Comparison of ENCODE assay signal across 12 cellular contexts in the genomic region with DNA sequence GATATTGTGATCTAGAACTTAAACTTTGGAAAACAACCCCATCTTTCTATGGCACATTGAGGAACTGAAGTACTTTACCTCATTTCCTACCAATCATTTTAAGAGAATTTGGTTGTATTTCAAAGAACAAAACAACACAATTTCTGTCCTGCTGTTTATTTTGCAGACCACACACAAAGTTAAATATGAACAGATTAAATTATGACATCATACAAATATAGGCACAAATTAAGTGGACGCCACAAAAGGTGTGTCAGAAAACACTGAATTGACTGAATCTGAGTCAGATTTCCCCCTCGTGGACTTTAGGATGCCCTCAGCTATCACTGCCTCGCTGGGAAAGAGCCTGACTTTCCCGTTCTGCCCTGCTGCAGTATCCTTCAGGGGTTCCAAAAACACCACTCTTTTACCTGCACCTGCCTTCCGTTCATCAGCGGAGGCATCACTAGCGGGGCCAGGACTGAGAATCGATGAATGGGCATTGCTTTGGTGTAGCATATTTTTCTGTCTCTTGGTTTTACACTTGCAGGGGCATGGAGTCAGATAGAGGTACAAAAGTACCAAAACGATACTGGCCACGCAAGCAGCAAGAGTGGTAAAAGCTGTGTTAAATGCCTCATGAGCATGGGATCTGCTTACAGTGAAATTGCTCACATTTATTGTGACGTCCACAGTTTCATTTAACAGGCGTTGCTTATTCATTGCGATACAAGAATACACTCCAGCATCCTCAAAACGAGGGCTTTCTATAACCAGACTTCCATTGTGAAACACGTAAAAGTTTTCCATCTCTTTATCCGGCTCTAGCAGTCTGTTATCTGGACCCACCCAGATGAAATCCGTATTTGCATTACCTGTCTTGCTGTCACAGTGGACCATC. TPM values are rescaled to one million over a fixed set of nuclear protein-coding genes. Genes with fewer than 3 reads are reported as not detected.
A peak's percentile ranks its signal among the peaks of the same experiment; 100 is the strongest.
DNase-seq lines count a peak whose midpoint lies in the region; ATAC-seq and TF ChIP-seq lines count a peak whose summit lies in the region.
"Had no signal": no experiment of that assay in that cellular context is flagged by ENCODE, and none has a peak within 500 bp of the region (broad histone marks: within the 10 kb centered on the region; RNA-seq: fewer than 3 reads in every experiment).

No MANE protein-coding gene starts in this region.

- CTCF ChIA-PET in activated naive CD4-positive, alpha-beta T cell treated with anti-CD3 and anti-CD28 coated beads, Interleukin-2, amount 10 ng/mL, durations not matched to agents 7 days and 5 days (lab: Charles Lee) = interaction anchor here (1.4 to 4.7 kb wide), 6 partner anchors 7 to 559 kb away, joined by 4 to 35 read pairs (median 11); no protein-coding TSS in a partner anchor

- H3K4me3 Mint-ChIP-seq in activated naive CD4-positive, alpha-beta T cell treated with anti-CD3 and anti-CD28 coated beads, Interleukin-2, amount 10 ng/mL, durations not matched to agents 7 days and 5 days = peak overlapping the region; percentile 94
- H3K4me3 Mint-ChIP-seq in mesothelial cell of epicardium = peak overlapping the region; percentile 20

- H3K27ac Mint-ChIP-seq in activated naive CD4-positive, alpha-beta T cell treated with anti-CD3 and anti-CD28 coated beads, Interleukin-2, amount 10 ng/mL, durations not matched to agents 7 days and 5 days = no peak overlapping the region
- peak overlapping the region in 1 of 2 donors; percentile 98 for H3K27ac Mint-ChIP-seq in activated naive CD4-positive, alpha-beta T cell treated with anti-CD3 and anti-CD28 coated beads, Interleukin-2, amount 50 U/mL, for 72 hours
- no peak overlapping the region for H3K27ac Mint-ChIP-seq in mesothelial cell of epicardium

- H3K36me3 ChIP-seq in ascending aorta = no peaks in the 10 kb centered on the region
- H3K36me3 ChIP-seq in uterus = no peaks in the 10 kb centered on the region
- no peaks in the 10 kb centered on the region for H3K36me3 ChIP-seq in left lung
- H3K36me3 ChIP-seq: adrenal gland had no signal

- H3K36me3 Mint-ChIP-seq in activated naive CD4-positive, alpha-beta T cell treated with anti-CD3 and anti-CD28 coated beads, Interleukin-2, amount 10 ng/mL, durations not matched to agents 7 days and 5 days = peaks cover 17% of the 10 kb centered on the region
- peaks cover 33 to 43% of the 10 kb centered on the region in 2 donors for H3K36me3 Mint-ChIP-seq in activated naive CD4-positive, alpha-beta T cell treated with anti-CD3 and anti-CD28 coated beads, Interleukin-2, amount 50 U/mL, for 72 hours
- H3K36me3 Mint-ChIP-seq in mesothelial cell of epicardium = no peaks in the 10 kb centered on the region

- in situ Hi-C loops in GM13977 (cut with MboI; ENCODE audit: low pct_unique_long_range_greater_than_20kb, low sequenced_read_pairs, unreplicated experiment) = no loop called here

- H3K27me3 ChIP-seq in ascending aorta (no peaks in the 10 kb centered on the region), uterus (no peaks in the 10 kb centered on the region), left lung (peaks cover 0 to 23% of the 10 kb centered on the region in 2 donors)
- H3K27me3 ChIP-seq: adrenal gland had no signal

- H3K4me3 ChIP-seq in ascending aorta = peak overlapping the region; percentile 78 to 81
- H3K4me3 ChIP-seq in uterus = peak overlapping the region; percentile 56 to 77
- peak overlapping the region in 1 of 2 donors; percentile 2 for H3K4me3 ChIP-seq in left lung
- H3K4me3 ChIP-seq: lung had no signal

- no peak for DNase-seq in activated naive CD4-positive, alpha-beta T cell treated with anti-CD3 and anti-CD28 coated beads, Interleukin-2, amount 10 ng/mL, durations not matched to agents 7 days and 5 days
- no peak for DNase-seq in activated naive CD4-positive, alpha-beta T cell treated with anti-CD3 and anti-CD28 coated beads, Interleukin-2, amount 50 U/mL, for 72 hours (ENCODE audit: low spot score in 2 of 2)
- DNase-seq in ascending aorta (ENCODE audit: low spot score in 2 of 2) = no peak
- no peak for DNase-seq in mesothelial cell of epicardium (ENCODE audit: low spot score in 2 of 2, unreplicated experiment in 2 of 2)
- DNase-seq in uterus = no peak
- DNase-seq in DMS53 treated with DMSO at 0.1 percent for 48 hours (lab: John Stamatoyannopoulos, UW; ENCODE audit: unreplicated experiment) = no peak
- no peak for DNase-seq in GM13977 (ENCODE audit: low spot score)
- no peak for DNase-seq in left lung
- DNase-seq: adrenal gland; NCI-H524 treated with DMSO at 0.1 percent for 48 hours; stimulated activated naive CD4-positive, alpha-beta T cell had no signal

- H3K9me3 ChIP-seq in ascending aorta = no peaks in the 10 kb centered on the region
- H3K9me3 ChIP-seq in uterus = no peaks in the 10 kb centered on the region
- no peaks in the 10 kb centered on the region for H3K9me3 ChIP-seq in left lung
- H3K9me3 ChIP-seq: adrenal gland had no signal

- peaks cover 8% of the 10 kb centered on the region for H3K27me3 Mint-ChIP-seq in activated naive CD4-positive, alpha-beta T cell treated with anti-CD3 and anti-CD28 coated beads, Interleukin-2, amount 10 ng/mL, durations not matched to agents 7 days and 5 days
- peaks cover 48% of the 10 kb centered on the region for H3K27me3 Mint-ChIP-seq in mesothelial cell of epicardium (ENCODE audit: low read depth)

- no peak for TF ChIP-seq POLR2A in uterus (IDR thresholded peaks at IDR 0.05)

- H3K4me1 ChIP-seq in ascending aorta (peaks cover 0 to 7% of the 10 kb centered on the region in 2 donors), uterus (peaks cover 0 to 7% of the 10 kb centered on the region in 2 donors), left lung (peaks cover 8 to 40% of the 10 kb centered on the region in 2 donors)

- H3K9me3 Mint-ChIP-seq in activated naive CD4-positive, alpha-beta T cell treated with anti-CD3 and anti-CD28 coated beads, Interleukin-2, amount 10 ng/mL, durations not matched to agents 7 days and 5 days = no peaks in the 10 kb centered on the region
- H3K9me3 Mint-ChIP-seq in activated naive CD4-positive, alpha-beta T cell treated with anti-CD3 and anti-CD28 coated beads, Interleukin-2, amount 50 U/mL, for 72 hours = no peaks in the 10 kb centered on the region
- H3K9me3 Mint-ChIP-seq in mesothelial cell of epicardium = no peaks in the 10 kb centered on the region

- H3K4me1 Mint-ChIP-seq in activated naive CD4-positive, alpha-beta T cell treated with anti-CD3 and anti-CD28 coated beads, Interleukin-2, amount 10 ng/mL, durations not matched to agents 7 days and 5 days = peaks cover 50% of the 10 kb centered on the region
- peaks cover 19% of the 10 kb centered on the region for H3K4me1 Mint-ChIP-seq in mesothelial cell of epicardium

- TF ChIP-seq CTCF in ascending aorta (IDR thresholded peaks at IDR 0.05) = no peak
- no peak for TF ChIP-seq CTCF in mesothelial cell of epicardium (IDR thresholded peaks at IDR 0.05; ENCODE audit: unreplicated experiment)
- TF ChIP-seq CTCF in uterus (IDR thresholded peaks at IDR 0.05) = no peak
- no peak for TF ChIP-seq CTCF in GM13977 (IDR thresholded peaks at IDR 0.05; ENCODE audit: extremely low read depth, insufficient read depth, missing control alignments)
- TF ChIP-seq CTCF in left lung (IDR thresholded peaks at IDR 0.05) = no peak

- intact Hi-C loops in ascending aorta (cut with DNase I) (loop anchor here (2.0 to 5.0 kb wide), 2 partner anchors 39 to 80 kb away; no protein-coding TSS in a partner anchor), uterus (cut with DNase I; ENCODE audit: low total_unique reads) (no loop called here), left lung (cut with DNase I) (no loop called here)

- peak overlapping the region; percentile 96 to 99 for H3K27ac ChIP-seq in ascending aorta
- H3K27ac ChIP-seq in uterus = no peak overlapping the region
- no peak overlapping the region for H3K27ac ChIP-seq in left lung
- H3K27ac ChIP-seq: adrenal gland had no signal

- no peak for ATAC-seq in activated naive CD4-positive, alpha-beta T cell treated with anti-CD3 and anti-CD28 coated beads, Interleukin-2, amount 50 U/mL, for 72 hours
- no peak for ATAC-seq in left lung

RNA-seq across cellular contexts. Expression of gene PCED1B, which starts 2.0 kb away (rescaled TPM):
- 100 to 1,000 TPM in 1 of 2 donors, 10 to 100 TPM in 1; 92.5 to 149 TPM for total RNA-seq in activated naive CD4-positive, alpha-beta T cell treated with anti-CD3 and anti-CD28 coated beads, Interleukin-2, amount 50 U/mL, for 72 hours
- total RNA-seq in ascending aorta = 1.5 TPM
- 2.8 to 4.8 TPM (median 3.1 TPM) in 3 replicates for total RNA-seq in mesothelial cell of epicardium
- total RNA-seq in uterus = 10 to 100 TPM in 2 of 4 donors, 1 to 10 TPM in 2; 1.0 to 46.6 (median 13.0) TPM
- total RNA-seq in left lung = 1 to 10 TPM; 4.8 to 8.1 TPM

RNA-seq across cellular contexts. Expression of gene AMIGO2, which starts 2.3 kb away (rescaled TPM):
- total RNA-seq in activated naive CD4-positive, alpha-beta T cell treated with anti-CD3 and anti-CD28 coated beads, Interleukin-2, amount 50 U/mL, for 72 hours = 10 to 100 TPM; 11.8 to 39.2 TPM
- 22.7 TPM for total RNA-seq in ascending aorta
- 7.5 to 8.5 TPM (median 7.9 TPM) in 3 replicates for total RNA-seq in mesothelial cell of epicardium
- 10 to 100 TPM in 3 of 4 donors, 1 to 10 TPM in 1; 4.7 to 34.1 (median 30.1) TPM for total RNA-seq in uterus
- total RNA-seq in left lung = 10 to 100 TPM; 15.4 to 17.6 TPM

Comparison
In these comparisons a context has a peak if more than half of its experiments do, and no peak if none do; other contexts are left out.
1. H3K27ac ChIP-seq: peak in ascending aorta (2 of 2); none in uterus (0 of 2) and left lung (0 of 2).